In the genomic region with DNA sequence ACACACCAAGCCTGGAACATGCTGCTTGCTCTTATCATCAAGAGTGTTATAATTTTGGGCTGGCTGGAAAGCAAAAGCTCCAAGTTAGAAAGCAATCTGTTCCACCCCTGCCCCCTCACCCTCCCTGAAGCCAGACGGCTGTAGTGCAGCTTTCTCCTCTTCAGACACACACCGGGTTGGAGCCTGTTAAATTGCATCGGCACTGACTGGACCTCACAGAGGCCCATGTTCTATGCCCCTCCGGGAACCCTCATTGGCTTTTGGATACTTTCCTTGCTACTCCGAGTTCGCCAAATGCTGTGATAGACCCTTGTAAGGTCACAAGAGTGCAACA, we compare ENCODE assay signal across 19 cellular contexts.
DNase-seq lines count a peak whose midpoint lies in the region; ATAC-seq and TF ChIP-seq lines count a peak whose summit lies in the region.
"Had no signal": no experiment of that assay in that cellular context is flagged by ENCODE, and none has a peak within 500 bp of the region (broad histone marks: within the 10 kb centered on the region; RNA-seq: fewer than 3 reads in every experiment).

No MANE protein-coding gene starts in this region.

- H3K4me1 ChIP-seq in right atrium auricular region = peaks cover 0 to 19% of the 10 kb centered on the region in 2 donors
- peaks cover 13 to 32% of the 10 kb centered on the region in 2 donors for H3K4me1 ChIP-seq in thoracic aorta (ENCODE audit: control insufficient read depth in 1 of 2, low read depth in 2 of 2)
- H3K4me1 ChIP-seq: BE2C, Peyer's patch had no signal

- peaks cover 11% of the 10 kb centered on the region for H3K9me3 Mint-ChIP-seq in glutamatergic neuron (ENCODE audit: unreplicated experiment)
- H3K9me3 Mint-ChIP-seq: H9 had no signal

- ATAC-seq in Right ventricle myocardium superior (ENCODE audit: poor library complexity) (peak; percentile 15), SK-N-SH treated with all-trans-retinoic acid at 6 μM for 48 hours (peak; percentile 29; the same call in 2 of the 3 replicates), thoracic aorta (ENCODE audit: insufficient number of reproducible peaks, low FRiP score, low read depth) (no peak), GM18907 (IDR thresholded peaks at IDR 0.05; ENCODE audit: unreplicated experiment) (no peak), HG03469 (IDR thresholded peaks at IDR 0.05; ENCODE audit: unreplicated experiment) (no peak)

- H3K36me3 ChIP-seq in right atrium auricular region = no peaks in the 10 kb centered on the region
- no peaks in the 10 kb centered on the region for H3K36me3 ChIP-seq in thoracic aorta
- H3K36me3 ChIP-seq: BE2C, Peyer's patch had no signal

- peaks cover 10% of the 10 kb centered on the region for H3K27me3 Mint-ChIP-seq in glutamatergic neuron (ENCODE audit: unreplicated experiment)
- H3K27me3 Mint-ChIP-seq: CD4-positive, CD25-positive, alpha-beta regulatory T cell had no signal

- H3K4me3 ChIP-seq in right atrium auricular region = no peak overlapping the region
- H3K4me3 ChIP-seq in thoracic aorta = no peak overlapping the region
- H3K4me3 ChIP-seq: Peyer's patch had no signal

- TF ChIP-seq CTCF in right atrium auricular region (IDR thresholded peaks at IDR 0.05) (no peak), glutamatergic neuron (IDR thresholded peaks at IDR 0.05; ENCODE audit: partially characterized antibody, unreplicated experiment) (no peak), thoracic aorta (IDR thresholded peaks at IDR 0.05) (no peak)

- peaks cover 37% of the 10 kb centered on the region for H3K4me1 Mint-ChIP-seq in glutamatergic neuron (ENCODE audit: low read depth, unreplicated experiment)
- H3K4me1 Mint-ChIP-seq: CD4-positive, CD25-positive, alpha-beta regulatory T cell had no signal

- peak overlapping the region; percentile 56 for H3K4me3 Mint-ChIP-seq in glutamatergic neuron (ENCODE audit: unreplicated experiment)
- H3K4me3 Mint-ChIP-seq: CD4-positive, CD25-positive, alpha-beta regulatory T cell; H9 had no signal

- H3K27me3 ChIP-seq in right atrium auricular region (no peaks in the 10 kb centered on the region), thoracic aorta (replicated peaks; ENCODE audit: insufficient read depth) (no peaks in the 10 kb centered on the region)
- H3K27me3 ChIP-seq: BE2C, Peyer's patch had no signal

- H3K9me3 ChIP-seq in right atrium auricular region (no peaks in the 10 kb centered on the region), thoracic aorta (no peaks in the 10 kb centered on the region)
- H3K9me3 ChIP-seq: BE2C, Peyer's patch had no signal

- intact Hi-C loops in Right ventricle myocardium superior (cut with DNase I) = no loop called here

- H3K27ac ChIP-seq in right atrium auricular region (no peak overlapping the region), thoracic aorta (peak overlapping the region; percentile 31 to 53)
- H3K27ac ChIP-seq: Peyer's patch had no signal

- no peak for DNase-seq in Right ventricle myocardium superior
- DNase-seq in right atrium auricular region (ENCODE audit: low spot score) = no peak
- DNase-seq in glutamatergic neuron = peak; percentile 25
- DNase-seq in thoracic aorta (ENCODE audit: low spot score) = no peak
- no peak for DNase-seq in effector CD8-positive, alpha-beta T cell (lab: John Stamatoyannopoulos, UW)
- DNase-seq: 8988T; CD4-positive, CD25-positive, alpha-beta regulatory T cell; COR-L47; DMS153; GF-D8; H9; NCI-H1417 treated with DMSO at 0.1 percent for 48 hours; NCI-H1930; NK-92 treated with Interleukin-12 subunit alpha and Interleukin-12 subunit beta, amount 100 ng/mL, for 24 hours; Peyer's patch had no signal

- peak overlapping the region; percentile 96 for H3K27ac Mint-ChIP-seq in glutamatergic neuron (ENCODE audit: unreplicated experiment)
- H3K27ac Mint-ChIP-seq: CD4-positive, CD25-positive, alpha-beta regulatory T cell; H9 had no signal

- no peaks in the 10 kb centered on the region for H3K36me3 Mint-ChIP-seq in glutamatergic neuron (ENCODE audit: unreplicated experiment)
- H3K36me3 Mint-ChIP-seq: CD4-positive, CD25-positive, alpha-beta regulatory T cell had no signal

TF ChIP-seq in SK-N-SH treated with all-trans-retinoic acid at 6 μM for 48 hours, 23 proteins besides CTCF, POLR2A, EP300 and RAD21:
- TF ChIP-seq PPARA (CRISPR knock-in tag; IDR thresholded peaks at IDR 0.05; ENCODE audit: borderline replicate concordance) = no peak
- no peak for TF ChIP-seq ISL1 (CRISPR knock-in tag; IDR thresholded peaks at IDR 0.05)
- no peak for TF ChIP-seq CSDC2 (CRISPR knock-in tag; IDR thresholded peaks at IDR 0.05)
TF ChIP-seq in SK-N-SH treated with all-trans-retinoic acid at 6 μM for 48 hours: peak in this region for 0.

Comparison
In these comparisons a context has a peak if more than half of its experiments do, and no peak if none do; other contexts are left out.
1. ATAC-seq: peak in Right ventricle myocardium superior (single experiment) and SK-N-SH treated with all-trans-retinoic acid at 6 μM for 48 hours (single experiment); none in thoracic aorta (single experiment), GM18907 (single experiment) and HG03469 (single experiment).
2. H3K27ac ChIP-seq: peak in thoracic aorta (2 of 2); none in right atrium auricular region (0 of 2).